In the genomic region with DNA sequence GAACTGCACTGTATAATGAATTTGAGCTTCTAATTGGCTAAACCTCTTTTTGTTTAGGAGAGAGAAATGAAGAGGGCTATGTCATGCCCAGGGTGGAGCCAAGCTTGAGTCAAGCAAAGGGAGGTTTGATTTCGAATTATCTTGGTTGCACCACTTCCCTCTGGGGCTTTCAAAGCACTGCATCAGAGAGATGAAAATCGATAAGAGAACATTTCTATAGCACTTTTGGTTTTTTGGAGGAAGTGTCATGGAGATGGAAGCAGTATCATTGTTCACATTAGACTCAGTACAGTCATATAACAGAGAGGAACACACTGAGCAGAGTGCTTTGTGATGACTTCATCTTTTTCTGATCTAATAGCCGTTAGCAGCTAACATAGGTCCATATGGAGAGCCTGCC, we compare ENCODE assay signal across 20 cellular contexts.
DNase-seq lines count a peak whose midpoint lies in the region; ATAC-seq and TF ChIP-seq lines count a peak whose summit lies in the region.
"Had no signal": no experiment of that assay in that cellular context is flagged by ENCODE, and none has a peak within 500 bp of the region (broad histone marks: within the 10 kb centered on the region; RNA-seq: fewer than 3 reads in every experiment).

No MANE protein-coding gene starts in this region.

- no peaks in the 10 kb centered on the region for H3K36me3 Mint-ChIP-seq in CD4-positive, alpha-beta T cell (ENCODE audit: low read depth)
- H3K36me3 Mint-ChIP-seq in activated CD4-positive, alpha-beta memory T cell treated with anti-CD3 and anti-CD28 coated beads for 36 hours, result no peaks in the 10 kb centered on the region

- ATAC-seq in CD4-positive, alpha-beta T cell (ENCODE audit: poor library complexity), result peak; percentile 60
- ATAC-seq: GM12878, HCT116, K562, left ventricle myocardium superior, mucosa of descending colon had no signal

- no peak overlapping the region for H3K4me2 ChIP-seq in SK-N-SH

- DNase-seq in DMS 273 (lab: John Stamatoyannopoulos, UW; ENCODE audit: unreplicated experiment) (peak; percentile 65), DMS 273 treated with DMSO at 0.1 percent for 48 hours (lab: John Stamatoyannopoulos, UW) (no peak), NCI-H2171 (lab: John Stamatoyannopoulos, UW) (peak; percentile 15), SK-N-SH (no peak), A172 (ENCODE audit: low spot score) (no peak), hippocampal formation (lab: John Stamatoyannopoulos, UW) (no peak)
- DNase-seq in CD4-positive, alpha-beta T cell, result no peak
- DNase-seq in activated CD4-positive, alpha-beta memory T cell treated with anti-CD3 and anti-CD28 coated beads for 36 hours, result peak; percentile 17
- DNase-seq: amygdala, GDM1, left ventricle myocardium superior, mucosa of descending colon, Right ventricle myocardium superior, T1000 had no signal

- WGBS in SK-N-SH (ENCODE audit: low lambda C conversion rate), result 11% methylated on average over 3 of the region's 3 CpGs

- H3K9me3 Mint-ChIP-seq in CD4-positive, alpha-beta T cell, result no peaks in the 10 kb centered on the region
- H3K9me3 Mint-ChIP-seq in activated CD4-positive, alpha-beta memory T cell treated with anti-CD3 and anti-CD28 coated beads for 36 hours, result no peaks in the 10 kb centered on the region

- no peak for TF ChIP-seq EP300 in SK-N-SH (IDR thresholded peaks at IDR 0.05; ENCODE audit: borderline replicate concordance in 1 of 2, low read depth in 1 of 2, low read length in 1 of 2)

- H2AFZ ChIP-seq in SK-N-SH (ENCODE audit: low read depth), result no peak overlapping the region

- intact Hi-C loops in CD4-positive, alpha-beta T cell (cut with DNase I, micrococcal nuclease), result no loop called here
- intact Hi-C loops in activated CD4-positive, alpha-beta memory T cell treated with anti-CD3 and anti-CD28 coated beads for 36 hours (cut with micrococcal nuclease), result no loop called here

- H3K9me3 ChIP-seq in CD4-positive, alpha-beta T cell (ENCODE audit: control insufficient read depth, low read length), result no peaks in the 10 kb centered on the region
- H3K9me3 ChIP-seq in SK-N-SH, result no peaks in the 10 kb centered on the region
- H3K9me3 ChIP-seq: mucosa of descending colon, right atrium auricular region had no signal

- no peak overlapping the region for H3K9ac ChIP-seq in SK-N-SH

- peaks cover 7% of the 10 kb centered on the region for H3K4me1 Mint-ChIP-seq in CD4-positive, alpha-beta T cell (ENCODE audit: low read depth)
- H3K4me1 Mint-ChIP-seq in activated CD4-positive, alpha-beta memory T cell treated with anti-CD3 and anti-CD28 coated beads for 36 hours (ENCODE audit: low read depth), result peaks cover 7% of the 10 kb centered on the region
- H3K4me1 Mint-ChIP-seq: B cell had no signal

- no peaks in the 10 kb centered on the region for H3K27me3 ChIP-seq in CD4-positive, alpha-beta T cell (ENCODE audit: control insufficient read depth, insufficient read depth, low read length)
- no peaks in the 10 kb centered on the region for H3K27me3 ChIP-seq in SK-N-SH (ENCODE audit: insufficient read depth)
- H3K27me3 ChIP-seq: right atrium auricular region had no signal

- no peaks in the 10 kb centered on the region for H3K9me2 ChIP-seq in SK-N-SH

- no peaks in the 10 kb centered on the region for H3K27me3 Mint-ChIP-seq in CD4-positive, alpha-beta T cell
- no peaks in the 10 kb centered on the region for H3K27me3 Mint-ChIP-seq in activated CD4-positive, alpha-beta memory T cell treated with anti-CD3 and anti-CD28 coated beads for 36 hours
- H3K27me3 Mint-ChIP-seq: B cell had no signal

- CTCF ChIA-PET in CD4-positive, alpha-beta T cell (lab: Charles Lee), result no interaction called here
- CTCF ChIA-PET in activated CD4-positive, alpha-beta memory T cell treated with anti-CD3 and anti-CD28 coated beads for 36 hours (lab: Charles Lee), result no interaction called here
- CTCF ChIA-PET in SK-N-SH (lab: Yijun Ruan, JAX), result no interaction called here

- no peaks in the 10 kb centered on the region for H3K36me3 ChIP-seq in SK-N-SH (replicated peaks in 1 of 2; ENCODE audit: control insufficient read depth in 1 of 2, insufficient read depth in 2 of 2, low read length in 1 of 2)
- H3K36me3 ChIP-seq: right atrium auricular region had no signal

- TF ChIP-seq RAD21 in SK-N-SH (IDR thresholded peaks at IDR 0.05; ENCODE audit: low read length), result no peak

- H3K27ac Mint-ChIP-seq in CD4-positive, alpha-beta T cell, result no peak overlapping the region
- no peak overlapping the region for H3K27ac Mint-ChIP-seq in activated CD4-positive, alpha-beta memory T cell treated with anti-CD3 and anti-CD28 coated beads for 36 hours
- H3K27ac Mint-ChIP-seq: B cell had no signal

- H3K4me3 ChIP-seq in SK-N-SH (ENCODE audit: low read depth in 2 of 2, low read length in 1 of 2), result no peak overlapping the region
- H3K4me3 ChIP-seq: GM12878, K562, mucosa of descending colon, right atrium auricular region had no signal

- H3K4me1 ChIP-seq in SK-N-SH (ENCODE audit: control insufficient read depth in 1 of 2, insufficient read depth in 2 of 2, low read depth in 1 of 2, low read length in 1 of 2), result no peaks in the 10 kb centered on the region
- H3K4me1 ChIP-seq: right atrium auricular region had no signal

- H3K79me2 ChIP-seq in SK-N-SH (ENCODE audit: insufficient read depth), result no peaks in the 10 kb centered on the region

- H3K4me3 Mint-ChIP-seq in CD4-positive, alpha-beta T cell, result no peak overlapping the region
- H3K4me3 Mint-ChIP-seq in activated CD4-positive, alpha-beta memory T cell treated with anti-CD3 and anti-CD28 coated beads for 36 hours, result no peak overlapping the region
- H3K4me3 Mint-ChIP-seq: B cell had no signal

- TF ChIP-seq CTCF in CD4-positive, alpha-beta T cell (IDR thresholded peaks at IDR 0.05), result no peak
- no peak for TF ChIP-seq CTCF in SK-N-SH (IDR thresholded peaks at IDR 0.05)

- no peaks in the 10 kb centered on the region for H3F3A ChIP-seq in SK-N-SH (replicated peaks; ENCODE audit: insufficient read depth)

- POLR2A ChIA-PET in CD4-positive, alpha-beta T cell (lab: Charles Lee), result no interaction called here
- POLR2A ChIA-PET in activated CD4-positive, alpha-beta memory T cell treated with anti-CD3 and anti-CD28 coated beads for 36 hours (lab: Charles Lee), result no interaction called here
- POLR2A ChIA-PET in SK-N-SH (lab: Yijun Ruan, JAX), result no interaction called here

- H4K20me1 ChIP-seq in SK-N-SH (ENCODE audit: insufficient read depth), result no peaks in the 10 kb centered on the region

- H3K27ac ChIP-seq in CD4-positive, alpha-beta T cell (ENCODE audit: low read depth, low read length), result no peak overlapping the region
- no peak overlapping the region for H3K27ac ChIP-seq in SK-N-SH (ENCODE audit: low read depth in 2 of 2, low read length in 1 of 2)
- H3K27ac ChIP-seq: 22Rv1, right atrium auricular region had no signal

TF ChIP-seq in SK-N-SH, 30 proteins besides CTCF, POLR2A, EP300 and RAD21 (continues in another document):
- TF ChIP-seq MXI1 (IDR thresholded peaks at IDR 0.05; ENCODE audit: low read depth, low read length), result no peak
- no peak for TF ChIP-seq FOSL2 (IDR thresholded peaks at IDR 0.05; ENCODE audit: borderline replicate concordance, low read depth)
- TF ChIP-seq FOXM1 (IDR thresholded peaks at IDR 0.05; ENCODE audit: low read depth), result no peak
- TF ChIP-seq RFX5 (IDR thresholded peaks at IDR 0.05; ENCODE audit: low read length), result no peak
- TF ChIP-seq, protein P1, sequence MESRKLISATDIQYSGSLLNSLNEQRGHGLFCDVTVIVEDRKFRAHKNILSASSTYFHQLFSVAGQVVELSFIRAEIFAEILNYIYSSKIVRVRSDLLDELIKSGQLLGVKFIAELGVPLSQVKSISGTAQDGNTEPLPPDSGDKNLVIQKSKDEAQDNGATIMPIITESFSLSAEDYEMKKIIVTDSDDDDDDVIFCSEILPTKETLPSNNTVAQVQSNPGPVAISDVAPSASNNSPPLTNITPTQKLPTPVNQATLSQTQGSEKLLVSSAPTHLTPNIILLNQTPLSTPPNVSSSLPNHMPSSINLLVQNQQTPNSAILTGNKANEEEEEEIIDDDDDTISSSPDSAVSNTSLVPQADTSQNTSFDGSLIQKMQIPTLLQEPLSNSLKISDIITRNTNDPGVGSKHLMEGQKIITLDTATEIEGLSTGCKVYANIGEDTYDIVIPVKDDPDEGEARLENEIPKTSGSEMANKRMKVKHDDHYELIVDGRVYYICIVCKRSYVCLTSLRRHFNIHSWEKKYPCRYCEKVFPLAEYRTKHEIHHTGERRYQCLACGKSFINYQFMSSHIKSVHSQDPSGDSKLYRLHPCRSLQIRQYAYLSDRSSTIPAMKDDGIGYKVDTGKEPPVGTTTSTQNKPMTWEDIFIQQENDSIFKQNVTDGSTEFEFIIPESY (IDR thresholded peaks at IDR 0.05; ENCODE audit: borderline replicate concordance, low read depth), result no peak
- TF ChIP-seq, protein P2, sequence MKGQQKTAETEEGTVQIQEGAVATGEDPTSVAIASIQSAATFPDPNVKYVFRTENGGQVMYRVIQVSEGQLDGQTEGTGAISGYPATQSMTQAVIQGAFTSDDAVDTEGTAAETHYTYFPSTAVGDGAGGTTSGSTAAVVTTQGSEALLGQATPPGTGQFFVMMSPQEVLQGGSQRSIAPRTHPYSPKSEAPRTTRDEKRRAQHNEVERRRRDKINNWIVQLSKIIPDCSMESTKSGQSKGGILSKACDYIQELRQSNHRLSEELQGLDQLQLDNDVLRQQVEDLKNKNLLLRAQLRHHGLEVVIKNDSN (IDR thresholded peaks at IDR 0.05; ENCODE audit: borderline replicate concordance, low read depth), result no peak
- TF ChIP-seq NFIC (IDR thresholded peaks at IDR 0.05; ENCODE audit: borderline replicate concordance), result no peak
- TF ChIP-seq YY1 (IDR thresholded peaks at IDR 0.05; ENCODE audit: low read depth), result no peak
- no peak for TF ChIP-seq SMC3 (IDR thresholded peaks at IDR 0.05; ENCODE audit: low read depth, low read length)
- TF ChIP-seq, protein P3, sequence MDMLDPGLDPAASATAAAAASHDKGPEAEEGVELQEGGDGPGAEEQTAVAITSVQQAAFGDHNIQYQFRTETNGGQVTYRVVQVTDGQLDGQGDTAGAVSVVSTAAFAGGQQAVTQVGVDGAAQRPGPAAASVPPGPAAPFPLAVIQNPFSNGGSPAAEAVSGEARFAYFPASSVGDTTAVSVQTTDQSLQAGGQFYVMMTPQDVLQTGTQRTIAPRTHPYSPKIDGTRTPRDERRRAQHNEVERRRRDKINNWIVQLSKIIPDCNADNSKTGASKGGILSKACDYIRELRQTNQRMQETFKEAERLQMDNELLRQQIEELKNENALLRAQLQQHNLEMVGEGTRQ (IDR thresholded peaks at IDR 0.05; ENCODE audit: borderline replicate concordance, low read depth, low read length), result no peak
- TF ChIP-seq, protein P4, sequence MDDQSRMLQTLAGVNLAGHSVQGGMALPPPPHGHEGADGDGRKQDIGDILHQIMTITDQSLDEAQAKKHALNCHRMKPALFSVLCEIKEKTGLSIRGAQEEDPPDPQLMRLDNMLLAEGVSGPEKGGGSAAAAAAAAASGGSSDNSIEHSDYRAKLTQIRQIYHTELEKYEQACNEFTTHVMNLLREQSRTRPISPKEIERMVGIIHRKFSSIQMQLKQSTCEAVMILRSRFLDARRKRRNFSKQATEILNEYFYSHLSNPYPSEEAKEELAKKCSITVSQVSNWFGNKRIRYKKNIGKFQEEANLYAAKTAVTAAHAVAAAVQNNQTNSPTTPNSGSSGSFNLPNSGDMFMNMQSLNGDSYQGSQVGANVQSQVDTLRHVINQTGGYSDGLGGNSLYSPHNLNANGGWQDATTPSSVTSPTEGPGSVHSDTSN (IDR thresholded peaks at IDR 0.05), result no peak

Comparison
In these comparisons a context has a peak if more than half of its experiments do, and no peak if none do; other contexts are left out.
1. DNase-seq: peak in DMS 273 (single experiment), NCI-H2171 (single experiment) and activated CD4-positive, alpha-beta memory T cell treated with anti-CD3 and anti-CD28 coated beads for 36 hours (single experiment); none in DMS 273 treated with DMSO at 0.1 percent for 48 hours (single experiment), CD4-positive, alpha-beta T cell (0 of 10), SK-N-SH (single experiment), A172 (single experiment) and hippocampal formation (0 of 2).